8 cellular contexts compared by ENCODE assay signal in genomic region chr9:108933231-108933630, GRCh38. TPM values are rescaled to one million over a fixed set of nuclear protein-coding genes. Genes with fewer than 3 reads are reported as not detected.
A peak's percentile ranks its signal among the peaks of the same experiment; 100 is the strongest.
DNase-seq lines count a peak whose midpoint lies in the region; ATAC-seq and TF ChIP-seq lines count a peak whose summit lies in the region.

No MANE protein-coding gene starts in this region.

- peaks cover 6% of the 10 kb centered on the region for H3K36me3 Mint-ChIP-seq in activated CD8-positive, alpha-beta memory T cell treated with anti-CD3 and anti-CD28 coated beads, Interleukin-2, amount 10 ng/mL, durations not matched to agents 7 days and 5 days
- peaks cover 1% of the 10 kb centered on the region for H3K36me3 Mint-ChIP-seq in neural crest cell (ENCODE audit: low read depth)

- H3K36me3 ChIP-seq in SK-N-MC (ENCODE audit: insufficient read depth, low read length) (peaks cover 15% of the 10 kb centered on the region), esophagus (ENCODE audit: control insufficient read depth in 2 of 2, insufficient read depth in 2 of 2, low read length in 1 of 2) (no peaks in the 10 kb centered on the region)

- H3K27me3 Mint-ChIP-seq in activated CD8-positive, alpha-beta memory T cell treated with anti-CD3 and anti-CD28 coated beads, Interleukin-2, amount 10 ng/mL, durations not matched to agents 7 days and 5 days, result no peaks in the 10 kb centered on the region
- H3K27me3 Mint-ChIP-seq in neural crest cell (ENCODE audit: low read depth), result no peaks in the 10 kb centered on the region

- intact Hi-C loops in posterior cingulate gyrus (cut with DNase I), result no loop called here

- H3K4me3 ChIP-seq in SK-N-MC (peak overlapping the region; percentile 100), esophagus (ENCODE audit: low read depth in 1 of 2, low read length in 2 of 2) (peak overlapping the region; percentile 68 to 73)

- no peaks in the 10 kb centered on the region for H3K27me3 ChIP-seq in esophagus (ENCODE audit: control insufficient read depth in 1 of 2, insufficient read depth in 2 of 2, low read length in 2 of 2)

- no peak for TF ChIP-seq CTCF in neural crest cell (conservative IDR thresholded peaks at IDR 0.05)
- TF ChIP-seq CTCF in GM13976 (IDR thresholded peaks at IDR 0.05; ENCODE audit: borderline replicate concordance, control extremely low read depth, extremely low read depth, insufficient read depth, missing control alignments), result no peak

- peak overlapping the region; percentile 94 for H3K9ac ChIP-seq in SK-N-MC (ENCODE audit: insufficient read length)

- WGBS in esophagus, 2 donors, result 0 to 1% methylated on average over 20 of the region's 20 CpGs

- H3K27ac Mint-ChIP-seq in activated CD8-positive, alpha-beta memory T cell treated with anti-CD3 and anti-CD28 coated beads, Interleukin-2, amount 10 ng/mL, durations not matched to agents 7 days and 5 days, result peak overlapping the region; percentile 94
- H3K27ac Mint-ChIP-seq in neural crest cell (ENCODE audit: unreplicated experiment), result peak overlapping the region; percentile 97

- H3K4me1 ChIP-seq in esophagus (ENCODE audit: control insufficient read depth in 2 of 2, insufficient read depth in 2 of 2, low read length in 1 of 2), result no peaks in the 10 kb centered on the region

- no peak for ATAC-seq in activated CD8-positive, alpha-beta memory T cell treated with anti-CD3 and anti-CD28 coated beads, Interleukin-2, amount 10 ng/mL, durations not matched to agents 7 days and 5 days

- CTCF ChIA-PET in activated CD8-positive, alpha-beta memory T cell treated with anti-CD3 and anti-CD28 coated beads, Interleukin-2, amount 10 ng/mL, durations not matched to agents 7 days and 5 days (lab: Charles Lee), result no interaction called here

- H3K27ac ChIP-seq in SK-N-MC, result no peak overlapping the region
- H3K27ac ChIP-seq in esophagus (ENCODE audit: low read depth in 2 of 2, low read length in 1 of 2), result peak overlapping the region; percentile 88 to 92

- H3K9me3 ChIP-seq in SK-N-MC (ENCODE audit: low read depth, low read length) (no peaks in the 10 kb centered on the region), esophagus (ENCODE audit: control insufficient read depth in 2 of 2, insufficient read depth in 1 of 2, low read depth in 1 of 2, low read length in 1 of 2) (no peaks in the 10 kb centered on the region)

- in situ Hi-C loops in GM13976 (cut with MboI; ENCODE audit: low sequenced_read_pairs, unreplicated experiment), result no loop called here

- no peaks in the 10 kb centered on the region for H3K9me3 Mint-ChIP-seq in activated CD8-positive, alpha-beta memory T cell treated with anti-CD3 and anti-CD28 coated beads, Interleukin-2, amount 10 ng/mL, durations not matched to agents 7 days and 5 days (ENCODE audit: low read depth)
- H3K9me3 Mint-ChIP-seq in neural crest cell, result no peaks in the 10 kb centered on the region

- H3K4me3 Mint-ChIP-seq in activated CD8-positive, alpha-beta memory T cell treated with anti-CD3 and anti-CD28 coated beads, Interleukin-2, amount 10 ng/mL, durations not matched to agents 7 days and 5 days, result peak overlapping the region; percentile 94
- H3K4me3 Mint-ChIP-seq in neural crest cell, result peak overlapping the region; percentile 100

- DNase-seq in activated CD8-positive, alpha-beta memory T cell treated with anti-CD3 and anti-CD28 coated beads, Interleukin-2, amount 10 ng/mL, durations not matched to agents 7 days and 5 days, result no peak
- DNase-seq in activated CD8-positive, alpha-beta memory T cell treated with anti-CD3 and anti-CD28 coated beads, Interleukin-2, amount 50 U/mL, for 4 hours, result no peak
- no peak for DNase-seq in SK-N-MC (ENCODE audit: low read depth, low spot score)
- no peak for DNase-seq in neural crest cell (ENCODE audit: low read depth, low spot score)
- no peak for DNase-seq in NCI-H446 treated with DMSO at 0.1 percent for 48 hours (lab: John Stamatoyannopoulos, UW)
- DNase-seq in posterior cingulate gyrus, result no peak
- no peak for DNase-seq in GM13976 (ENCODE audit: low spot score)

- H3K4me1 Mint-ChIP-seq in activated CD8-positive, alpha-beta memory T cell treated with anti-CD3 and anti-CD28 coated beads, Interleukin-2, amount 10 ng/mL, durations not matched to agents 7 days and 5 days, result peaks cover 28% of the 10 kb centered on the region
- H3K4me1 Mint-ChIP-seq in neural crest cell, result peaks cover 30% of the 10 kb centered on the region

RNA-seq across cellular contexts. Expression of gene ELP1, which starts 0.7 kb away (rescaled TPM):
- total RNA-seq in activated CD8-positive, alpha-beta memory T cell treated with anti-CD3 and anti-CD28 coated beads, Interleukin-2, amount 10 ng/mL, durations not matched to agents 7 days and 5 days, result 10 to 100 TPM; 23.9 to 26.1 TPM
- polyA plus RNA-seq in esophagus, result 1 to 10 TPM; 8.9 to 9.5 TPM
- total RNA-seq in neural crest cell, result 42.0 and 48.9 TPM in 2 replicates

RNA-seq across cellular contexts. Expression of gene ABITRAM, which starts 1.0 kb away (rescaled TPM):
- 1 to 10 TPM; 6.9 to 8.1 TPM for total RNA-seq in activated CD8-positive, alpha-beta memory T cell treated with anti-CD3 and anti-CD28 coated beads, Interleukin-2, amount 10 ng/mL, durations not matched to agents 7 days and 5 days
- 10 to 100 TPM; 12.5 to 19.4 TPM for polyA plus RNA-seq in esophagus
- total RNA-seq in neural crest cell, result 12.1 and 14.1 TPM in 2 replicates
